24 cellular contexts compared by ENCODE assay signal in the genomic region with DNA sequence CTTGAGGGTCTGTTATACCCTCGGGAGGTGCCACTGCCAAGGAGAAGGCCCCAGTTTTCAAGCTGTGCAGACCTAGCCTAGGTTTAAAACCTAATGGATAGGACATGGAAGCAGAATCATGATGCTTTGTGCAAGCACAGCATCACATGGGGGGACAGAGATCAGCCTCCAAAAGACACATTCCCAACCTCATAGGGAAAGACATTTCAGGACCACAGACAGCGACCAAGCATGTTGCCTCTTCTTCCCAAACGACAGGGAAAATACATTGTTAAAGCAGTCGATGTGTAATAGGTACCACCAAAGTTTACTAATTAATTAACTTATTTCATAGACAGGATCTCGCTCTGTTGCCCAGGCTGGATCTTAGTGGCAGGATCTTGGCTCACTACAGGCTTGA.
A peak's percentile ranks its signal among the peaks of the same experiment; 100 is the strongest.
DNase-seq lines count a peak whose midpoint lies in the region; ATAC-seq, FAIRE-seq and TF ChIP-seq lines count a peak whose summit lies in the region.
"Had no signal": no experiment of that assay in that cellular context is flagged by ENCODE, and none has a peak within 500 bp of the region (broad histone marks: within the 10 kb centered on the region; RNA-seq: fewer than 3 reads in every experiment).

No MANE protein-coding gene starts in this region.

- H3K9me3 ChIP-seq in CD8-positive, alpha-beta memory T cell (ENCODE audit: low read length): no peaks in the 10 kb centered on the region
- H3K9me3 ChIP-seq: gastrocnemius medialis, HAP-1, vagina had no signal

- TF ChIP-seq CTCF in bronchial epithelial cell (IDR thresholded peaks at IDR 0.05; ENCODE audit: insufficient read depth, low read length, severe bottlenecking): no peak
- TF ChIP-seq CTCF in nephron progenitor cell (IDR thresholded peaks at IDR 0.05): no peak

- peaks cover 30% of the 10 kb centered on the region for H3K27me3 Mint-ChIP-seq in nephron progenitor cell (ENCODE audit: low read depth, poor library complexity)
- peaks cover 0 to 8% of the 10 kb centered on the region in 2 donors for H3K27me3 Mint-ChIP-seq in CD8-positive, alpha-beta memory T cell
- H3K27me3 Mint-ChIP-seq: activated CD4-positive, alpha-beta T cell treated with anti-CD3 and anti-CD28 coated beads, Interleukin-2, amount 10 ng/mL, durations not matched to agents 24 days and 14 days; activated naive CD8-positive, alpha-beta T cell treated with anti-CD3 and anti-CD28 coated beads, Interleukin-2, amount 50 U/mL, for 24 hours; B cell had no signal

- H3K27me3 ChIP-seq in bronchial epithelial cell (ENCODE audit: control insufficient read depth, insufficient read depth, low read length): no peaks in the 10 kb centered on the region
- no peaks in the 10 kb centered on the region for H3K27me3 ChIP-seq in CD8-positive, alpha-beta memory T cell (ENCODE audit: insufficient read depth, low read length, poor library complexity, severe bottlenecking)
- H3K27me3 ChIP-seq: gastrocnemius medialis, vagina had no signal

- CTCF ChIA-PET in CD8-positive, alpha-beta memory T cell (lab: Charles Lee): no interaction called here

- POLR2A ChIA-PET in CD8-positive, alpha-beta memory T cell (lab: Charles Lee): no interaction called here

- no peak overlapping the region for H3K4me3 Mint-ChIP-seq in nephron progenitor cell
- no peak overlapping the region for H3K4me3 Mint-ChIP-seq in CD8-positive, alpha-beta memory T cell
- H3K4me3 Mint-ChIP-seq: activated CD4-positive, alpha-beta T cell treated with anti-CD3 and anti-CD28 coated beads, Interleukin-2, amount 10 ng/mL, durations not matched to agents 24 days and 14 days; activated naive CD8-positive, alpha-beta T cell treated with anti-CD3 and anti-CD28 coated beads, Interleukin-2, amount 50 U/mL, for 24 hours; B cell; immature natural killer cell had no signal

- no peak overlapping the region for H3K27ac ChIP-seq in CD8-positive, alpha-beta memory T cell (ENCODE audit: low read depth, low read length)
- H3K27ac ChIP-seq: gastrocnemius medialis, vagina had no signal

- H3K9me3 Mint-ChIP-seq in nephron progenitor cell: no peaks in the 10 kb centered on the region
- peaks cover 7 to 14% (median 10%) of the 10 kb centered on the region in 5 donors for H3K9me3 Mint-ChIP-seq in CD8-positive, alpha-beta memory T cell
- H3K9me3 Mint-ChIP-seq: activated naive CD8-positive, alpha-beta T cell treated with anti-CD3 and anti-CD28 coated beads, Interleukin-2, amount 50 U/mL, for 24 hours had no signal

- H3K36me3 Mint-ChIP-seq in nephron progenitor cell (ENCODE audit: low read depth): no peaks in the 10 kb centered on the region
- H3K36me3 Mint-ChIP-seq in CD8-positive, alpha-beta memory T cell: no peaks in the 10 kb centered on the region
- H3K36me3 Mint-ChIP-seq: immature natural killer cell had no signal

- DNase-seq in ELF-1 (ENCODE audit: low read depth, low spot score) (peak; percentile 62), Kasumi-1 (lab: John Stamatoyannopoulos, UW) (peak; percentile 1 to 16), bronchial epithelial cell (ENCODE audit: low read depth) (no peak), nephron progenitor cell (peak; percentile 78), globus pallidus (ENCODE audit: low spot score) (no peak)
- DNase-seq in CD8-positive, alpha-beta memory T cell: no peak
- DNase-seq: activated CD4-positive, alpha-beta T cell treated with anti-CD3 and anti-CD28 coated beads, Interleukin-2, amount 10 ng/mL, durations not matched to agents 24 days and 14 days; activated naive CD8-positive, alpha-beta T cell treated with anti-CD3 and anti-CD28 coated beads, Interleukin-2, amount 50 U/mL, for 24 hours; activated T-cell treated with anti-CD3 and anti-CD28 coated beads, Interleukin-2, amount 50 U/mL, for 1 hour; cerebellar nuclear complex; DMS53; gastrocnemius medialis; immature natural killer cell; NCI-H187 treated with DMSO at 0.1 percent for 48 hours; NCI-H748 treated with DMSO at 0.1 percent for 48 hours; stimulated activated naive CD4-positive, alpha-beta T cell treated with Interleukin-2 at 50 U/mL for 16 hours; T-helper 9 cell had no signal

- no peak overlapping the region for H3K27ac Mint-ChIP-seq in nephron progenitor cell
- H3K27ac Mint-ChIP-seq in CD8-positive, alpha-beta memory T cell: no peak overlapping the region
- H3K27ac Mint-ChIP-seq: activated CD4-positive, alpha-beta T cell treated with anti-CD3 and anti-CD28 coated beads, Interleukin-2, amount 10 ng/mL, durations not matched to agents 24 days and 14 days; activated naive CD8-positive, alpha-beta T cell treated with anti-CD3 and anti-CD28 coated beads, Interleukin-2, amount 50 U/mL, for 24 hours; B cell; immature natural killer cell had no signal

- no peaks in the 10 kb centered on the region for H3K36me3 ChIP-seq in bronchial epithelial cell (ENCODE audit: control insufficient read depth, insufficient read depth, low read length)
- H3K36me3 ChIP-seq in CD8-positive, alpha-beta memory T cell (ENCODE audit: insufficient read depth, low read length): no peaks in the 10 kb centered on the region
- H3K36me3 ChIP-seq: gastrocnemius medialis, HAP-1, vagina had no signal

- H3K4me1 ChIP-seq in CD8-positive, alpha-beta memory T cell (ENCODE audit: insufficient read depth, low read length): no peaks in the 10 kb centered on the region
- H3K4me1 ChIP-seq: gastrocnemius medialis, HAP-1, vagina had no signal

- no peaks in the 10 kb centered on the region for H3K4me1 Mint-ChIP-seq in nephron progenitor cell
- no peaks in the 10 kb centered on the region for H3K4me1 Mint-ChIP-seq in CD8-positive, alpha-beta memory T cell
- H3K4me1 Mint-ChIP-seq: activated CD4-positive, alpha-beta T cell treated with anti-CD3 and anti-CD28 coated beads, Interleukin-2, amount 10 ng/mL, durations not matched to agents 24 days and 14 days; activated naive CD8-positive, alpha-beta T cell treated with anti-CD3 and anti-CD28 coated beads, Interleukin-2, amount 50 U/mL, for 24 hours; B cell; immature natural killer cell had no signal

- peak; percentile 23 for FAIRE-seq in bronchial epithelial cell (lab: Jason Lieb, UNC)

- H3K4me3 ChIP-seq in bronchial epithelial cell (ENCODE audit: low read depth, low read length): no peak overlapping the region
- no peak overlapping the region for H3K4me3 ChIP-seq in CD8-positive, alpha-beta memory T cell (ENCODE audit: low read length)
- H3K4me3 ChIP-seq: gastrocnemius medialis, HAP-1, smooth muscle cell, vagina had no signal

- ATAC-seq in GM21367 (IDR thresholded peaks at IDR 0.05; ENCODE audit: unreplicated experiment) (no peak), HG03097 (IDR thresholded peaks at IDR 0.05; ENCODE audit: low FRiP score, unreplicated experiment) (no peak)
- ATAC-seq: activated naive CD8-positive, alpha-beta T cell treated with anti-CD3 and anti-CD28 coated beads, Interleukin-2, amount 50 U/mL, for 24 hours; gastrocnemius medialis; Right ventricle myocardium inferior had no signal

Comparison
In these comparisons a context has a peak if more than half of its experiments do, and no peak if none do; other contexts are left out.
1. DNase-seq: peak in ELF-1 (single experiment), Kasumi-1 (2 of 2) and nephron progenitor cell (single experiment); none in bronchial epithelial cell (single experiment), globus pallidus (single experiment) and CD8-positive, alpha-beta memory T cell (0 of 5).